In genomic region chr1:158011714-158012113, GRCh38 we compare ENCODE assay signal across 11 cellular contexts. TPM values are rescaled to one million over a fixed set of nuclear protein-coding genes. Genes with fewer than 3 reads are reported as not detected.
DNase-seq lines count a peak whose midpoint lies in the region; ATAC-seq, FAIRE-seq and TF ChIP-seq lines count a peak whose summit lies in the region.
"Had no signal": no experiment of that assay in that cellular context is flagged by ENCODE, and none has a peak within 500 bp of the region (broad histone marks: within the 10 kb centered on the region; RNA-seq: fewer than 3 reads in every experiment).

No MANE protein-coding gene starts in this region.

- H4K20me1 ChIP-seq in endothelial cell of umbilical vein (replicated peaks; ENCODE audit: control insufficient read depth, extremely low read depth, insufficient read depth, low read length): no peaks in the 10 kb centered on the region

- H3K9me3 ChIP-seq in endothelial cell of umbilical vein (replicated peaks; ENCODE audit: control insufficient read depth, insufficient read depth, low read length): no peaks in the 10 kb centered on the region
- H3K9me3 ChIP-seq in transverse colon: no peaks in the 10 kb centered on the region

- FAIRE-seq in endothelial cell of umbilical vein (lab: Jason Lieb, UNC): no peak
- FAIRE-seq in H54 (lab: Jason Lieb, UNC): no peak

- TF ChIP-seq EP300 in transverse colon (IDR thresholded peaks at IDR 0.05; ENCODE audit: low read depth): no peak

- peak; percentile 76 for DNase-seq in RPMI7951 (ENCODE audit: low read depth)
- no peak for DNase-seq in endothelial cell of umbilical vein (ENCODE audit: low read depth, low spot score)
- peak; percentile 51 for DNase-seq in myocyte (ENCODE audit: low read depth)
- DNase-seq in transverse colon: no peak
- no peak for DNase-seq in H54 (ENCODE audit: insufficient read length, low spot score)
- DNase-seq in NCI-H345 treated with DMSO at 0.1 percent for 48 hours (lab: John Stamatoyannopoulos, UW; ENCODE audit: unreplicated experiment): no peak
- DNase-seq: activated CD4-positive, alpha-beta memory T cell treated with anti-CD3 and anti-CD28 coated beads, Interleukin-2, amount 10 ng/mL, durations not matched to agents 7 days and 5 days; activated naive CD8-positive, alpha-beta T cell treated with anti-CD3 and anti-CD28 coated beads, Interleukin-2, amount 50 U/mL, for 24 hours; naive B cell; NCI-H2171 had no signal

- H3K79me2 ChIP-seq in endothelial cell of umbilical vein (ENCODE audit: control insufficient read depth, insufficient read depth, low read length): peaks cover 59% of the 10 kb centered on the region

- POLR2A ChIA-PET in endothelial cell of umbilical vein (lab: Charles Lee): interaction anchor here (1.8 to 2.0 kb wide), 2 partner anchors 8 to 26 kb away, joined by 12 read pairs; no protein-coding TSS in a partner anchor

- intact Hi-C loops in endothelial cell of umbilical vein (cut with micrococcal nuclease): loop anchor here (1.0 to 10.0 kb wide), 2 partner anchors 8 to 1913 kb away; partner anchors contain the start of gene TAGLN2
- intact Hi-C loops in transverse colon (cut with DNase I; ENCODE audit: low total_unique reads): no loop called here

- no peak for TF ChIP-seq CTCF in endothelial cell of umbilical vein (IDR thresholded peaks at IDR 0.05; ENCODE audit: extremely low read depth in 1 of 2, insufficient read depth in 1 of 2, low read depth in 1 of 2, low read length in 2 of 2)
- TF ChIP-seq CTCF in transverse colon (IDR thresholded peaks at IDR 0.05): no peak

- H3K27ac ChIP-seq in endothelial cell of umbilical vein (ENCODE audit: insufficient read depth, low read depth, low read length) (peak overlapping the region; percentile 87), transverse colon (peak overlapping the region; percentile 84 to 90 (median 89))

- CTCF ChIA-PET in endothelial cell of umbilical vein (lab: Charles Lee): interaction anchor here (1.5 to 2.9 kb wide), 6 partner anchors 8 to 106 kb away, joined by 5 to 29 read pairs (median 7); partner anchors contain the start of gene KIRREL1

- H3K4me1 ChIP-seq in endothelial cell of umbilical vein (ENCODE audit: control insufficient read depth, extremely low read depth, insufficient read depth, low read length): peaks cover 61% of the 10 kb centered on the region
- peaks cover 35 to 69% (median 47%) of the 10 kb centered on the region in 4 donors for H3K4me1 ChIP-seq in transverse colon

- TF ChIP-seq POLR2A in endothelial cell of umbilical vein (IDR thresholded peaks at IDR 0.05; ENCODE audit: low read depth, low read length) (no peak), transverse colon (IDR thresholded peaks at IDR 0.05) (no peak), H54 (IDR thresholded peaks at IDR 0.05; ENCODE audit: low read depth, low read length) (no peak)

- 50 to 63% methylated on average over 1 to 5 of the region's 5 CpGs for WGBS in transverse colon (ENCODE audit: low coverage in 1 of 2), 2 donors

- BruUV-seq in endothelial cell of umbilical vein (replicated peaks; lab: Mats Ljungman, UMichigan): no TSS peak

- no peak for ATAC-seq in HG03108 (IDR thresholded peaks at IDR 0.05; ENCODE audit: unreplicated experiment)
- ATAC-seq: activated naive CD8-positive, alpha-beta T cell treated with anti-CD3 and anti-CD28 coated beads, Interleukin-2, amount 50 U/mL, for 24 hours had no signal

- peak overlapping the region; percentile 75 for H3K9ac ChIP-seq in endothelial cell of umbilical vein (replicated peaks; ENCODE audit: extremely low read depth, insufficient read depth, low read length)

- no peak overlapping the region for H3K4me2 ChIP-seq in endothelial cell of umbilical vein (ENCODE audit: insufficient read depth, low read length)

- H2AFZ ChIP-seq in endothelial cell of umbilical vein (ENCODE audit: low read depth, low read length): no peak overlapping the region

- H3K27me3 ChIP-seq in endothelial cell of umbilical vein (ENCODE audit: control insufficient read depth in 2 of 2, insufficient read depth in 2 of 2, low read length in 2 of 2) (no peaks in the 10 kb centered on the region), transverse colon (no peaks in the 10 kb centered on the region)

- H3K4me3 ChIP-seq in endothelial cell of umbilical vein (replicated peaks in 1 of 3; ENCODE audit: insufficient read depth in 1 of 3, low read depth in 1 of 3, low read length in 3 of 3) (no peak overlapping the region), transverse colon (no peak overlapping the region)

- in situ Hi-C loops in transverse colon (cut with MboI; ENCODE audit: low pct_ligation_motif_present in 1 of 4, low pct_unique_long_range_greater_than_20kb in 1 of 4, low sequenced_read_pairs in 3 of 4): no loop called here

- dilution Hi-C loops in endothelial cell of umbilical vein (cut with MboI; ENCODE audit: extremely low pct_ligation_motif_present, low sequenced_read_pairs): no loop called here

- H3K9me1 ChIP-seq in endothelial cell of umbilical vein (replicated peaks; ENCODE audit: control insufficient read depth, extremely low read depth, insufficient read depth, low read length): no peaks in the 10 kb centered on the region

- H3K36me3 ChIP-seq in endothelial cell of umbilical vein (ENCODE audit: control insufficient read depth in 2 of 2, extremely low read depth in 1 of 2, insufficient read depth in 2 of 2, low read length in 2 of 2) (no peaks in the 10 kb centered on the region), transverse colon (no peaks in the 10 kb centered on the region)

TF ChIP-seq in endothelial cell of umbilical vein, 7 proteins besides CTCF, POLR2A, EP300 and RAD21:
- TF ChIP-seq FOS (IDR thresholded peaks at IDR 0.05; ENCODE audit: borderline replicate concordance, insufficient read depth, low read length) (no peak), MAX (IDR thresholded peaks at IDR 0.05; ENCODE audit: insufficient read depth, insufficient read length) (no peak), JUN (IDR thresholded peaks at IDR 0.05; ENCODE audit: borderline replicate concordance, insufficient read depth, insufficient read length, low read depth) (no peak)

RNA-seq across cellular contexts. Expression of gene KIRREL1, which starts 18.3 kb away (rescaled TPM):
- total RNA-seq in RPMI7951 (2014; rRNA removed; shearing (Covaris generic)): 77.3 and 80.8 TPM in 2 replicates
- total RNA-seq in endothelial cell of umbilical vein (53.6 and 57.6 TPM in 2 replicates), myocyte (41.8 and 50.2 TPM in 2 replicates), transverse colon (10 to 100 TPM in 2 of 4 donors, 1 to 10 TPM in 2; 8.2 to 18.3 (median 12.6) TPM)
- polyA plus RNA-seq in endothelial cell of umbilical vein: 30.7 and 35.6 TPM in 2 replicates
- polyA plus RNA-seq in endothelial cell of umbilical vein (2011; cell fraction: cytosol; rRNA removed): 25.8 and 25.9 TPM in 2 replicates
- polyA plus RNA-seq in endothelial cell of umbilical vein (2011; cell fraction: nucleus; rRNA removed): 62.9 and 76.2 TPM in 2 replicates
- polyA plus RNA-seq in endothelial cell of umbilical vein (2012): 39.0 and 44.6 TPM in 2 replicates
- polyA minus RNA-seq in endothelial cell of umbilical vein: 63.2 and 77.1 TPM in 2 replicates
- 21.1 TPM for polyA minus RNA-seq in endothelial cell of umbilical vein (2011; cell fraction: cytosol; rRNA and poly(A)+ RNA removed)
- polyA minus RNA-seq in endothelial cell of umbilical vein (2011; cell fraction: nucleus; rRNA and poly(A)+ RNA removed): 40.4 and 44.9 TPM in 2 replicates
- polyA plus RNA-seq in myocyte (2012): 118 TPM
- total RNA-seq: activated CD4-positive, alpha-beta memory T cell treated with anti-CD3 and anti-CD28 coated beads, Interleukin-2, amount 10 ng/mL, durations not matched to agents 7 days and 5 days had no signal

Comparison
In these comparisons a context has a peak if more than half of its experiments do, and no peak if none do; other contexts are left out.
1. DNase-seq: peak in RPMI7951 (single experiment) and myocyte (single experiment); none in endothelial cell of umbilical vein (single experiment), transverse colon (single experiment), H54 (single experiment) and NCI-H345 treated with DMSO at 0.1 percent for 48 hours (single experiment).